8 cellular contexts compared by ENCODE assay signal in genomic region chr9:129886226-129887174, GRCh38. TPM values are rescaled to one million over a fixed set of nuclear protein-coding genes. Genes with fewer than 3 reads are reported as not detected.
A peak's percentile ranks its signal among the peaks of the same experiment; 100 is the strongest.
DNase-seq lines count a peak whose midpoint lies in the region; ATAC-seq and TF ChIP-seq lines count a peak whose summit lies in the region.

No MANE protein-coding gene starts in this region.

- no peaks in the 10 kb centered on the region for H3K27me3 Mint-ChIP-seq in central memory CD8-positive, alpha-beta T cell
- no peaks in the 10 kb centered on the region for H3K27me3 Mint-ChIP-seq in natural killer cell (ENCODE audit: low read depth in 2 of 2)

- intact Hi-C loops in natural killer cell (cut with micrococcal nuclease): loop anchor here (1.0 to 5.0 kb wide), 2 partner anchors 9 to 64 kb away; partner anchors contain the start of gene TOR1A

- peak overlapping the region; percentile 93 for H3K4me3 Mint-ChIP-seq in central memory CD8-positive, alpha-beta T cell
- H3K4me3 Mint-ChIP-seq in natural killer cell: peak overlapping the region; percentile 86

- peak overlapping the region; percentile 78 for H3K27ac ChIP-seq in SK-N-MC

- DNase-seq in GF-D8 (lab: John Stamatoyannopoulos, UW) (peak; percentile 32), SK-N-MC (ENCODE audit: low read depth, low spot score) (no peak), natural killer cell (peak; percentile 53), NCI-H2196 (lab: John Stamatoyannopoulos, UW; ENCODE audit: unreplicated experiment) (no peak), NCI-H1048 (lab: John Stamatoyannopoulos, UW) (no peak)
- peak; percentile 58 to 77 for DNase-seq in central memory CD8-positive, alpha-beta T cell (ENCODE audit: low spot score in 2 of 2)

- peak overlapping the region; percentile 99 for H3K27ac Mint-ChIP-seq in central memory CD8-positive, alpha-beta T cell (ENCODE audit: low read depth)
- H3K27ac Mint-ChIP-seq in natural killer cell: peak overlapping the region; percentile 98 to 99

- peaks cover 26% of the 10 kb centered on the region for H3K36me3 ChIP-seq in SK-N-MC (ENCODE audit: insufficient read depth, low read length)

- H3K36me3 Mint-ChIP-seq in central memory CD8-positive, alpha-beta T cell (ENCODE audit: insufficient read depth): peaks cover 71% of the 10 kb centered on the region
- no peaks in the 10 kb centered on the region for H3K36me3 Mint-ChIP-seq in natural killer cell

- H3K9me3 Mint-ChIP-seq in central memory CD8-positive, alpha-beta T cell: no peaks in the 10 kb centered on the region
- no peaks in the 10 kb centered on the region for H3K9me3 Mint-ChIP-seq in natural killer cell

- no peak for TF ChIP-seq CTCF in natural killer cell (IDR thresholded peaks at IDR 0.05)

- peaks cover 73% of the 10 kb centered on the region for H3K4me1 Mint-ChIP-seq in central memory CD8-positive, alpha-beta T cell
- peaks cover 65 to 76% of the 10 kb centered on the region in 2 donors for H3K4me1 Mint-ChIP-seq in natural killer cell

- H3K9ac ChIP-seq in SK-N-MC (ENCODE audit: insufficient read length): no peak overlapping the region

- ATAC-seq in central memory CD8-positive, alpha-beta T cell (replicated peaks; ENCODE audit: extremely low read depth, poor library complexity, severe bottlenecking): peak; percentile 13
- ATAC-seq in natural killer cell: peak in 2 of 3 donors; percentile 5 to 6
- no peak for ATAC-seq in HG03565 (IDR thresholded peaks at IDR 0.05; ENCODE audit: unreplicated experiment)
- no peak for ATAC-seq in HG02759 (IDR thresholded peaks at IDR 0.05; ENCODE audit: unreplicated experiment)

- H3K9me3 ChIP-seq in SK-N-MC (ENCODE audit: low read depth, low read length): no peaks in the 10 kb centered on the region

- H3K4me3 ChIP-seq in SK-N-MC: no peak overlapping the region

RNA-seq across cellular contexts. Expression of gene USP20, which starts 51.2 kb away (rescaled TPM):
- 10 to 100 TPM; 66.8 to 86.1 (median 80.3) TPM for total RNA-seq in natural killer cell

RNA-seq across cellular contexts. Expression of gene C9orf78, which starts 51.4 kb away (rescaled TPM):
- 10 to 100 TPM; 93.7 to 97.9 (median 97.6) TPM for total RNA-seq in natural killer cell

Comparison
In these comparisons a context has a peak if more than half of its experiments do, and no peak if none do; other contexts are left out.
1. DNase-seq: peak in GF-D8 (single experiment), central memory CD8-positive, alpha-beta T cell (2 of 2) and natural killer cell (single experiment); none in SK-N-MC (single experiment), NCI-H2196 (single experiment) and NCI-H1048 (single experiment).
2. ATAC-seq: peak in central memory CD8-positive, alpha-beta T cell (single experiment) and natural killer cell (2 of 3); none in HG03565 (single experiment) and HG02759 (single experiment).